ENCODE assay signal across 8 cellular contexts in genomic region chr19:54138777-54139256, GRCh38. TPM values are rescaled to one million over a fixed set of nuclear protein-coding genes. Genes with fewer than 3 reads are reported as not detected.
DNase-seq lines count a peak whose midpoint lies in the region; ATAC-seq and TF ChIP-seq lines count a peak whose summit lies in the region.

No MANE protein-coding gene starts in this region.

- no peak overlapping the region for H4K91ac ChIP-seq in neuronal stem cell (ENCODE audit: low read depth, low read length, poor library complexity)

- H4K8ac ChIP-seq in neuronal stem cell (ENCODE audit: low read depth, low read length) = no peak overlapping the region

- peak overlapping the region; percentile 82 to 86 for H3K4me3 Mint-ChIP-seq in CD14-positive monocyte

- peaks cover 37% of the 10 kb centered on the region for H3K79me1 ChIP-seq in neuronal stem cell (ENCODE audit: low read depth, low read length)

- peak overlapping the region; percentile 98 for H3K23ac ChIP-seq in neuronal stem cell (ENCODE audit: low read depth, low read length, poor library complexity)

- H2BK5ac ChIP-seq in neuronal stem cell (ENCODE audit: low read length) = peak overlapping the region; percentile 10

- H2BK12ac ChIP-seq in neuronal stem cell (ENCODE audit: low read length) = no peak overlapping the region

- peak overlapping the region; percentile 78 to 95 (median 87) for H3K27ac Mint-ChIP-seq in CD14-positive monocyte

- intact Hi-C loops in CD14-positive monocyte (cut with micrococcal nuclease) (no loop called here), Panc1 (cut with micrococcal nuclease; ENCODE audit: unreplicated experiment) (no loop called here)

- no peaks in the 10 kb centered on the region for H3K9me3 ChIP-seq in Panc1 (ENCODE audit: control insufficient read depth, insufficient read depth, low read depth, low read length)
- H3K9me3 ChIP-seq in effector memory CD4-positive, alpha-beta T cell (ENCODE audit: control insufficient read depth, low read length) = no peaks in the 10 kb centered on the region
- H3K9me3 ChIP-seq in neuronal stem cell (replicated peaks in 1 of 2; ENCODE audit: control insufficient read depth in 2 of 2, insufficient read depth in 1 of 2, low read depth in 1 of 2, low read length in 2 of 2) = no peaks in the 10 kb centered on the region

- ATAC-seq in Panc1 (no peak), GM18511 (IDR thresholded peaks at IDR 0.05; ENCODE audit: unreplicated experiment) (no peak), HG02588 (IDR thresholded peaks at IDR 0.05; ENCODE audit: unreplicated experiment) (no peak)

- H2AFZ ChIP-seq in neuronal stem cell (ENCODE audit: low read length) = no peak overlapping the region

- POLR2A ChIA-PET in Panc1 (lab: Charles Lee) = no interaction called here

- peak overlapping the region; percentile 95 for H2AK5ac ChIP-seq in neuronal stem cell (ENCODE audit: low read depth, low read length)

- TF ChIP-seq CTCF in CD14-positive monocyte (IDR thresholded peaks at IDR 0.05) (no peak), Panc1 (IDR thresholded peaks at IDR 0.05) (no peak)

- H3K4me3 ChIP-seq in Panc1 (ENCODE audit: low read depth in 2 of 2, low read length in 2 of 2) = peak overlapping the region; percentile 68 to 78
- H3K4me3 ChIP-seq in effector memory CD4-positive, alpha-beta T cell (ENCODE audit: insufficient read depth, low read depth, low read length, poor library complexity, severe bottlenecking) = peak overlapping the region; percentile 88
- H3K4me3 ChIP-seq in neuronal stem cell (ENCODE audit: low read length in 2 of 2) = peak overlapping the region; percentile 68 to 90

- BruUV-seq in Panc1 (replicated peaks; lab: Mats Ljungman, UMichigan) = no TSS peak

- H3K27me3 Mint-ChIP-seq in CD14-positive monocyte (ENCODE audit: low read depth in 3 of 3) = peaks cover 0 to 12% (median 2%) of the 10 kb centered on the region in 3 donors

- peaks cover 38% of the 10 kb centered on the region for H3K4me1 Mint-ChIP-seq in CD14-positive monocyte

- H3K9me3 Mint-ChIP-seq in CD14-positive monocyte = peaks cover 0 to 2% (median 0%) of the 10 kb centered on the region in 7 donors

- WGBS in neuronal stem cell (ENCODE audit: extremely low coverage in 2 of 2, insufficient read length in 2 of 2, insufficient replicate concordance in 1 of 2), 2 donors = no CpG with 5 or more reads among the region's 15 CpGs

- peaks cover 28 to 38% of the 10 kb centered on the region in 2 donors for H3K36me3 Mint-ChIP-seq in CD14-positive monocyte

- H3K36me3 ChIP-seq in Panc1 (ENCODE audit: control insufficient read depth, insufficient read depth, low read length) (peaks cover 17% of the 10 kb centered on the region), neuronal stem cell (replicated peaks in 1 of 2; ENCODE audit: control insufficient read depth in 2 of 2, insufficient read depth in 2 of 2, low read length in 2 of 2) (peaks cover 34 to 51% of the 10 kb centered on the region in 2 donors)
- H3K36me3 ChIP-seq in effector memory CD4-positive, alpha-beta T cell (ENCODE audit: control insufficient read depth, insufficient read depth, low read length) = peaks cover 32% of the 10 kb centered on the region

- no peak overlapping the region for H3K4ac ChIP-seq in neuronal stem cell (ENCODE audit: low read length)

- H2BK15ac ChIP-seq in neuronal stem cell (ENCODE audit: low read length) = no peak overlapping the region

- no peak for DNase-seq in CD14-positive monocyte (ENCODE audit: low spot score)
- DNase-seq in Panc1 (ENCODE audit: low read depth, low spot score) = no peak
- no peak for DNase-seq in effector memory CD4-positive, alpha-beta T cell
- no peak for DNase-seq in neuronal stem cell (ENCODE audit: low spot score)
- no peak for DNase-seq in iPS-NIHi11 (ENCODE audit: low spot score)
- DNase-seq in NCI-H2029 treated with DMSO at 0.1 percent for 48 hours (lab: John Stamatoyannopoulos, UW) = no peak

- H3K18ac ChIP-seq in neuronal stem cell (ENCODE audit: low read length) = peak overlapping the region; percentile 19

- CTCF ChIA-PET in Panc1 (lab: Charles Lee) = interaction anchor here (1.8 kb wide), 1 partner anchor 346 kb away, joined by 5 read pairs; no protein-coding TSS in a partner anchor

- H3K27me3 ChIP-seq in Panc1 (ENCODE audit: control insufficient read depth, insufficient read depth, low read length) (no peaks in the 10 kb centered on the region), neuronal stem cell (ENCODE audit: control insufficient read depth in 3 of 3, insufficient read depth in 3 of 3, low read depth in 1 of 3, low read length in 3 of 3) (no peaks in the 10 kb centered on the region)
- H3K27me3 ChIP-seq in effector memory CD4-positive, alpha-beta T cell (replicated peaks; ENCODE audit: control insufficient read depth, insufficient read depth, low read length, poor library complexity, severe bottlenecking) = no peaks in the 10 kb centered on the region

- peak overlapping the region; percentile 84 for H3K4me2 ChIP-seq in neuronal stem cell (ENCODE audit: insufficient read depth, low read length, poor library complexity, severe bottlenecking)

- in situ Hi-C loops in Panc1 (cut with HindIII; ENCODE audit: low pct_unique_long_range_greater_than_20kb, low sequenced_read_pairs) = no loop called here

- H3K9ac ChIP-seq in neuronal stem cell (ENCODE audit: low read depth, low read length, poor library complexity) = peak overlapping the region; percentile 95

- H3K4me1 ChIP-seq in Panc1 (ENCODE audit: control insufficient read depth, insufficient read depth, low read length) = peaks cover 30% of the 10 kb centered on the region
- peaks cover 33% of the 10 kb centered on the region for H3K4me1 ChIP-seq in effector memory CD4-positive, alpha-beta T cell (ENCODE audit: control insufficient read depth, insufficient read depth, low read length, poor library complexity, severe bottlenecking)
- H3K4me1 ChIP-seq in neuronal stem cell (ENCODE audit: control insufficient read depth in 2 of 2, insufficient read depth in 1 of 2, low read depth in 1 of 2, low read length in 2 of 2) = peaks cover 16% of the 10 kb centered on the region in 2 donors

- H3K27ac ChIP-seq in Panc1 (ENCODE audit: low read length) (peak overlapping the region; percentile 89), neuronal stem cell (replicated peaks; ENCODE audit: low read length) (no peak overlapping the region)
- peak overlapping the region; percentile 97 for H3K27ac ChIP-seq in effector memory CD4-positive, alpha-beta T cell (ENCODE audit: insufficient read depth, low read length, poor library complexity, severe bottlenecking)

- H3K14ac ChIP-seq in neuronal stem cell (ENCODE audit: low read length) = no peak overlapping the region

- H2BK120ac ChIP-seq in neuronal stem cell (ENCODE audit: low read depth, low read length) = peak overlapping the region; percentile 72

RNA-seq across cellular contexts. Expression of gene CNOT3, which starts 1.3 kb away (rescaled TPM):
- polyA plus RNA-seq in CD14-positive monocyte = 1 to 10 TPM; 3.0 to 4.2 TPM
- 111 TPM for total RNA-seq in Panc1 (2021; ENCODE audit: unreplicated experiment)
- polyA plus RNA-seq in Panc1 (2012; ENCODE audit: insufficient read length) = 184 TPM
- 63.9 TPM for polyA plus RNA-seq in neuronal stem cell (2013, experiment 1 of 2)
- polyA plus RNA-seq in neuronal stem cell (2013, experiment 2 of 2) = 63.3 TPM

RNA-seq across cellular contexts. Expression of gene LENG1, which starts 20.7 kb away (rescaled TPM):
- polyA plus RNA-seq in CD14-positive monocyte = 1 to 10 TPM; 4.2 to 5.4 TPM
- 11.2 TPM for total RNA-seq in Panc1 (2021; ENCODE audit: unreplicated experiment)
- polyA plus RNA-seq in Panc1 (2012; ENCODE audit: insufficient read length) = 19.3 TPM
- polyA plus RNA-seq in neuronal stem cell (2013, experiment 1 of 2) = 5.6 TPM
- polyA plus RNA-seq in neuronal stem cell (2013, experiment 2 of 2) = 5.8 TPM

RNA-seq across cellular contexts. Expression of gene PRPF31, which starts 23.3 kb away (rescaled TPM):
- polyA plus RNA-seq in CD14-positive monocyte = 10 to 100 TPM; 34.4 to 37.6 TPM
- total RNA-seq in Panc1 (2021; ENCODE audit: unreplicated experiment) = 117 TPM
- 159 TPM for polyA plus RNA-seq in Panc1 (2012; ENCODE audit: insufficient read length)
- 55.5 TPM for polyA plus RNA-seq in neuronal stem cell (2013, experiment 1 of 2)
- 57.0 TPM for polyA plus RNA-seq in neuronal stem cell (2013, experiment 2 of 2)

RNA-seq across cellular contexts. Expression of gene TFPT, which starts 23.4 kb away (rescaled TPM):
- polyA plus RNA-seq in CD14-positive monocyte = 1 to 10 TPM; 7.0 to 9.5 TPM
- total RNA-seq in Panc1 (2021; ENCODE audit: unreplicated experiment) = 45.4 TPM
- polyA plus RNA-seq in Panc1 (2012; ENCODE audit: insufficient read length) = 73.2 TPM
- polyA plus RNA-seq in neuronal stem cell (2013, experiment 1 of 2) = 13.8 TPM
- 14.2 TPM for polyA plus RNA-seq in neuronal stem cell (2013, experiment 2 of 2)

RNA-seq across cellular contexts. Expression of gene TMC4, which starts 34.1 kb away (rescaled TPM):
- polyA plus RNA-seq in CD14-positive monocyte = 1 to 10 TPM; 1.5 to 2.5 TPM
- total RNA-seq in Panc1 (2021; ENCODE audit: unreplicated experiment) = 5.1 TPM
- 8.4 TPM for polyA plus RNA-seq in Panc1 (2012; ENCODE audit: insufficient read length)
- 0.25 TPM for polyA plus RNA-seq in neuronal stem cell (2013, experiment 1 of 2)
- polyA plus RNA-seq in neuronal stem cell (2013, experiment 2 of 2) = 0.36 TPM
